18 cellular contexts compared by ENCODE assay signal in genomic region chr10:11707936-11708335, GRCh38.
"Had no signal": no experiment of that assay in that cellular context is flagged by ENCODE, and none has a peak within 500 bp of the region (broad histone marks: within the 10 kb centered on the region; RNA-seq: fewer than 3 reads in every experiment).

No MANE protein-coding gene starts in this region.

- H3K36me3 ChIP-seq: thyroid gland, uterus had no signal

- H3K27ac ChIP-seq: foreskin keratinocyte, thyroid gland, uterus had no signal

- H3K4me1 ChIP-seq: foreskin keratinocyte, thyroid gland, uterus had no signal

- H3K9me3 ChIP-seq: thyroid gland, uterus had no signal

- H3K27me3 ChIP-seq: thyroid gland, uterus had no signal

- ATAC-seq: activated CD4-positive, alpha-beta T cell treated with anti-CD3 and anti-CD28 coated beads for 36 hours; foreskin keratinocyte; natural killer cell treated with Interleukin-12 subunit alpha and Interleukin-12 subunit beta and Interleukin-15 and Interleukin-18, amount 100 ng/mL, for 72 hours; WTC11 had no signal

- DNase-seq: activated CD4-positive, alpha-beta T cell treated with anti-CD3 and anti-CD28 coated beads for 36 hours; activated CD4-positive, alpha-beta T cell treated with anti-CD3 and anti-CD28 coated beads, Interleukin-2, amount 50 U/mL, for 48 hours; activated gamma-delta T cell; activated naive CD8-positive, alpha-beta T cell treated with anti-CD3 and anti-CD28 coated beads, Interleukin-2, amount 10 ng/mL, durations not matched to agents 7 days and 5 days; amygdala; foreskin keratinocyte; head of caudate nucleus; kidney; retina; stimulated activated CD4-positive, alpha-beta T cell treated with anti-CD3 and anti-CD28 coated beads, Interleukin-12 subunit alpha, Interleukin-12 subunit beta, amount 100 ng/mL, for 4 hours; stimulated activated CD4-positive, alpha-beta T cell treated with anti-CD3 and anti-CD28 coated beads, Interleukin-1b, Interleukin-23, amount 100 ng/mL, for 48 hours; stimulated activated CD8-positive, alpha-beta memory T cell treated with anti-CD3 and anti-CD28 coated beads, Interleukin-4, amount 100 ng/mL, for 48 hours; stimulated activated naive CD4-positive, alpha-beta T cell; SW 1271; thyroid gland; uterus had no signal

- H3K4me3 ChIP-seq: thyroid gland, uterus had no signal

- FAIRE-seq: kidney had no signal
